ENCODE assay signal across 17 cellular contexts in genomic region chr17:17412331-17412730, GRCh38.
DNase-seq lines count a peak whose midpoint lies in the region; TF ChIP-seq lines count a peak whose summit lies in the region.
"Had no signal": no experiment of that assay in that cellular context is flagged by ENCODE, and none has a peak within 500 bp of the region (broad histone marks: within the 10 kb centered on the region; RNA-seq: fewer than 3 reads in every experiment).

No MANE protein-coding gene starts in this region.

- H3K4me2 ChIP-seq in BLaER1 = peak overlapping the region; percentile 79
- peak overlapping the region; percentile 7 for H3K4me2 ChIP-seq in osteoblast (ENCODE audit: insufficient read depth, low read length)

- no peak overlapping the region for H3K27ac Mint-ChIP-seq in glutamatergic neuron (ENCODE audit: unreplicated experiment)
- H3K27ac Mint-ChIP-seq: activated B cell treated with CpG ODN at 0.5 μM for 24 hours; CD4-positive, alpha-beta T cell had no signal

- peaks cover 4% of the 10 kb centered on the region for H3K27me3 Mint-ChIP-seq in glutamatergic neuron (ENCODE audit: unreplicated experiment)
- H3K27me3 Mint-ChIP-seq: CD4-positive, alpha-beta T cell; naive thymus-derived CD8-positive, alpha-beta T cell had no signal

- H3K79me2 ChIP-seq in osteoblast (ENCODE audit: insufficient read depth, low read length) = no peaks in the 10 kb centered on the region

- no peak overlapping the region for H2AFZ ChIP-seq in osteoblast (ENCODE audit: low read length)

- H3K4me1 ChIP-seq in BLaER1 = peaks cover 87% of the 10 kb centered on the region
- H3K4me1 ChIP-seq in osteoblast (ENCODE audit: insufficient read depth, low read length) = peaks cover 60% of the 10 kb centered on the region

- H3K36me3 Mint-ChIP-seq in glutamatergic neuron (ENCODE audit: unreplicated experiment) = no peaks in the 10 kb centered on the region
- H3K36me3 Mint-ChIP-seq: naive thymus-derived CD8-positive, alpha-beta T cell had no signal

- H3K9me3 Mint-ChIP-seq in glutamatergic neuron (ENCODE audit: unreplicated experiment) = peaks cover 4% of the 10 kb centered on the region
- H3K9me3 Mint-ChIP-seq: activated B cell treated with CpG ODN at 0.5 μM for 24 hours; CD4-positive, alpha-beta T cell; naive thymus-derived CD8-positive, alpha-beta T cell had no signal

- no peaks in the 10 kb centered on the region for H4K20me1 ChIP-seq in BLaER1
- H4K20me1 ChIP-seq in osteoblast (ENCODE audit: insufficient read depth, low read length) = no peaks in the 10 kb centered on the region

- H3K36me3 ChIP-seq in BLaER1 (no peaks in the 10 kb centered on the region), osteoblast (ENCODE audit: insufficient read depth, low read length) (no peaks in the 10 kb centered on the region)
- H3K36me3 ChIP-seq: cardiac muscle cell, spleen had no signal

- peak overlapping the region; percentile 54; the same call in 1 of the 2 replicates for H3K27ac ChIP-seq in BLaER1
- H3K27ac ChIP-seq in osteoblast (ENCODE audit: low read depth, low read length) = peak overlapping the region; percentile 83
- H3K27ac ChIP-seq: cardiac muscle cell, spleen had no signal

- TF ChIP-seq CTCF in choroid plexus epithelial cell (conservative IDR thresholded peaks at IDR 0.05; ENCODE audit: low read depth, low read length) = no peak
- no peak for TF ChIP-seq CTCF in osteoblast (IDR thresholded peaks at IDR 0.05; ENCODE audit: extremely low read depth, low read depth, low read length)
- no peak for TF ChIP-seq CTCF in glutamatergic neuron (IDR thresholded peaks at IDR 0.05; ENCODE audit: partially characterized antibody, unreplicated experiment)

- H3K27me3 ChIP-seq in BLaER1 (no peaks in the 10 kb centered on the region), osteoblast (ENCODE audit: insufficient read depth, low read length) (no peaks in the 10 kb centered on the region)

- peaks cover 7% of the 10 kb centered on the region for H3K4me1 Mint-ChIP-seq in glutamatergic neuron (ENCODE audit: low read depth, unreplicated experiment)

- no peak overlapping the region for H3K9ac ChIP-seq in BLaER1

- DNase-seq in M059J (ENCODE audit: low read depth) (peak; percentile 90), choroid plexus epithelial cell (ENCODE audit: low read depth) (peak; percentile 61), osteoblast (ENCODE audit: insufficient read length, low spot score, missing footprints) (no peak), HuH-7.5 (ENCODE audit: low spot score) (no peak), C1 segment of cervical spinal cord (lab: John Stamatoyannopoulos, UW) (no peak), glutamatergic neuron (no peak), NCI-H82 treated with DMSO at 0.1 percent for 48 hours (lab: John Stamatoyannopoulos, UW; ENCODE audit: unreplicated experiment) (no peak)
- DNase-seq: activated B cell treated with CpG ODN at 0.5 μM for 24 hours; activated T-cell treated with anti-CD3 and anti-CD28 coated beads, Interleukin-2, amount 50 U/mL, for 48 hours; CD4-positive, alpha-beta T cell; erythroblast; naive thymus-derived CD8-positive, alpha-beta T cell; NCI-H1436 treated with DMSO at 0.1 percent for 48 hours; NCI-H82; spleen had no signal

- H3K4me3 ChIP-seq in BLaER1 = no peak overlapping the region
- H3K4me3 ChIP-seq in choroid plexus epithelial cell (ENCODE audit: low read depth, low read length) = no peak overlapping the region
- no peak overlapping the region for H3K4me3 ChIP-seq in osteoblast (ENCODE audit: insufficient read depth, low read length)
- H3K4me3 ChIP-seq: cardiac muscle cell, spleen had no signal

- H3K4me3 Mint-ChIP-seq in glutamatergic neuron (ENCODE audit: unreplicated experiment) = no peak overlapping the region
- H3K4me3 Mint-ChIP-seq: activated B cell treated with CpG ODN at 0.5 μM for 24 hours; CD4-positive, alpha-beta T cell; naive thymus-derived CD8-positive, alpha-beta T cell had no signal

- H3K9me3 ChIP-seq in BLaER1 (no peaks in the 10 kb centered on the region; the same call in 1 of the 2 replicates), osteoblast (ENCODE audit: low read depth, low read length) (no peaks in the 10 kb centered on the region)
- H3K9me3 ChIP-seq: spleen had no signal

Comparison
In these comparisons a context has a peak if more than half of its experiments do, and no peak if none do; other contexts are left out.
1. DNase-seq: peak in M059J (single experiment) and choroid plexus epithelial cell (single experiment); none in osteoblast (single experiment), HuH-7.5 (single experiment), C1 segment of cervical spinal cord (0 of 14), glutamatergic neuron (single experiment) and NCI-H82 treated with DMSO at 0.1 percent for 48 hours (single experiment).